ENCODE assay signal across 8 cellular contexts in the genomic region with DNA sequence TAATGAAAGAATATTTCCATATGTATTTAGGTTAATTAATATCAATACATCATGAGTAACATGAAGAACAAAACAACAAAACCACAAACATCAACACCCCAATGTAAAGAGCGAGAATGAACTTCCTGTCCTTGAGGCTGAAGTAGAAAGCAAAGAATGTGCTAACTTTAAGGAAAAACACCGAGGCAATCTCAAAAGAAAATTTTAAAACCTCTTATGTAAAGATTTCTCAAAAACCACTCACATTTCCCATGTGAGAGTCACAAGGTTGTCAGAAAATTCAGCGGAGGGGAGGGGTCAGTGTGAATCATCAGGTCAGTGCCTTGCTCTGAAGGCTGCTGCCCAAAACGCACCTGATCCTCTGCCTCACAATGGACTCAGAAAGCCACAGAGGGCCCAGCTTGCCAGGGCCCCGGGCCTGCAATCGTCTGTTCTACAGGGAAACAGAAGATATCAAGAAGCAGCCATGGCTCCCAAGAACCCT. TPM values are rescaled to one million over a fixed set of nuclear protein-coding genes. Genes with fewer than 3 reads are reported as not detected.
DNase-seq lines count a peak whose midpoint lies in the region; ATAC-seq, FAIRE-seq and TF ChIP-seq lines count a peak whose summit lies in the region.

No MANE protein-coding gene starts in this region.

- TF ChIP-seq CTCF in bronchial epithelial cell (IDR thresholded peaks at IDR 0.05; ENCODE audit: insufficient read depth, low read length, severe bottlenecking), result no peak

- no peak for FAIRE-seq in bronchial epithelial cell (lab: Jason Lieb, UNC)

- H3K27me3 ChIP-seq in bronchial epithelial cell (ENCODE audit: control insufficient read depth, insufficient read depth, low read length), result no peaks in the 10 kb centered on the region

- DNase-seq in COLO829 (ENCODE audit: low spot score), result peak; percentile 41
- DNase-seq in RKO (ENCODE audit: low spot score), result peak; percentile 56
- DNase-seq in bronchial epithelial cell (ENCODE audit: low read depth), result peak; percentile 80
- peak; percentile 71 for DNase-seq in myocyte (ENCODE audit: low read depth)
- no peak for DNase-seq in UCSD-AML1 (lab: John Stamatoyannopoulos, UW; ENCODE audit: unreplicated experiment)
- DNase-seq in NCI-H2196 treated with DMSO at 0.1 percent for 48 hours (lab: John Stamatoyannopoulos, UW; ENCODE audit: unreplicated experiment), result no peak

- no peak overlapping the region for H3K4me3 ChIP-seq in bronchial epithelial cell (ENCODE audit: low read depth, low read length)

- ATAC-seq in HG02938 (IDR thresholded peaks at IDR 0.05; ENCODE audit: unreplicated experiment) (no peak), GM19455 (IDR thresholded peaks at IDR 0.05; ENCODE audit: unreplicated experiment) (no peak)

- H3K36me3 ChIP-seq in bronchial epithelial cell (ENCODE audit: control insufficient read depth, insufficient read depth, low read length), result peaks cover 21% of the 10 kb centered on the region

RNA-seq across cellular contexts. Expression of a gene that starts 12.3 kb away (rescaled TPM):
- total RNA-seq in bronchial epithelial cell, result 78.3 and 100 TPM in 2 replicates
- 40.4 and 54.0 TPM in 2 replicates for total RNA-seq in myocyte
- 54.7 TPM for polyA plus RNA-seq in myocyte (2012)

Comparison
In these comparisons a context has a peak if more than half of its experiments do, and no peak if none do; other contexts are left out.
1. DNase-seq: peak in COLO829 (single experiment), RKO (single experiment), bronchial epithelial cell (single experiment) and myocyte (single experiment); none in UCSD-AML1 (single experiment) and NCI-H2196 treated with DMSO at 0.1 percent for 48 hours (single experiment).